27 cellular contexts compared by ENCODE assay signal in genomic region chr11:116046127-116046526, GRCh38.
"Had no signal": no experiment of that assay in that cellular context is flagged by ENCODE, and none has a peak within 500 bp of the region (broad histone marks: within the 10 kb centered on the region; RNA-seq: fewer than 3 reads in every experiment).

No MANE protein-coding gene starts in this region.

- H3K9me3 Mint-ChIP-seq: effector memory CD8-positive, alpha-beta T cell; nephron; stimulated activated effector memory CD8-positive, alpha-beta T cell treated with anti-CD3 and anti-CD28 coated beads, Interleukin-12 subunit alpha, Interleukin-12 subunit beta, amount 100 ng/mL, for 72 hours had no signal

- H3K27ac ChIP-seq: gastrocnemius medialis, pancreas, prostate gland, right atrium auricular region, stomach, thyroid gland, vagina had no signal

- FAIRE-seq: endometrium, kidney, pancreas had no signal

- H3K36me3 ChIP-seq: gastrocnemius medialis, pancreas, prostate gland, right atrium auricular region, stomach, thyroid gland, vagina had no signal

- H3K4me3 Mint-ChIP-seq: effector memory CD8-positive, alpha-beta T cell; naive thymus-derived CD4-positive, alpha-beta T cell; nephron; stimulated activated effector memory CD8-positive, alpha-beta T cell treated with anti-CD3 and anti-CD28 coated beads, Interleukin-12 subunit alpha, Interleukin-12 subunit beta, amount 100 ng/mL, for 72 hours had no signal

- H3K4me3 ChIP-seq: gastrocnemius medialis, pancreas, prostate gland, right atrium auricular region, smooth muscle cell, stomach, thyroid gland, vagina had no signal

- H3K4me2 ChIP-seq: smooth muscle cell had no signal

- ATAC-seq: effector memory CD8-positive, alpha-beta T cell; gastrocnemius medialis; left lobe of liver; naive thymus-derived CD4-positive, alpha-beta T cell; pancreas; sciatic nerve; stimulated activated effector memory CD8-positive, alpha-beta T cell treated with anti-CD3 and anti-CD28 coated beads, Interleukin-12 subunit alpha, Interleukin-12 subunit beta, amount 100 ng/mL, for 72 hours had no signal

- H3K27ac Mint-ChIP-seq: effector memory CD8-positive, alpha-beta T cell; naive thymus-derived CD4-positive, alpha-beta T cell; nephron; stimulated activated effector memory CD8-positive, alpha-beta T cell treated with anti-CD3 and anti-CD28 coated beads, Interleukin-12 subunit alpha, Interleukin-12 subunit beta, amount 100 ng/mL, for 72 hours had no signal

- H3K36me3 Mint-ChIP-seq: naive thymus-derived CD4-positive, alpha-beta T cell; stimulated activated effector memory CD8-positive, alpha-beta T cell treated with anti-CD3 and anti-CD28 coated beads, Interleukin-12 subunit alpha, Interleukin-12 subunit beta, amount 100 ng/mL, for 72 hours had no signal

- H3K9me3 ChIP-seq: gastrocnemius medialis, pancreas, prostate gland, right atrium auricular region, stomach, thyroid gland, vagina had no signal

- H3K4me1 ChIP-seq: gastrocnemius medialis, pancreas, prostate gland, right atrium auricular region, stomach, thyroid gland, vagina had no signal

- H3K27me3 ChIP-seq: pancreas, right atrium auricular region, thyroid gland, vagina had no signal

- H3K4me1 Mint-ChIP-seq: naive thymus-derived CD4-positive, alpha-beta T cell; stimulated activated effector memory CD8-positive, alpha-beta T cell treated with anti-CD3 and anti-CD28 coated beads, Interleukin-12 subunit alpha, Interleukin-12 subunit beta, amount 100 ng/mL, for 72 hours had no signal

- DNase-seq: cortex of kidney; effector memory CD8-positive, alpha-beta T cell; erythroblast; foreskin fibroblast; gastrocnemius medialis; kidney; mesenchymal stem cell; midbrain; naive thymus-derived CD4-positive, alpha-beta T cell; occipital lobe; pancreas; stimulated activated CD4-positive, alpha-beta T cell treated with anti-CD3 and anti-CD28 coated beads, Interleukin-12 subunit alpha, Interleukin-12 subunit beta, amount 100 ng/mL, for 4 hours; stimulated activated CD4-positive, alpha-beta T cell treated with anti-CD3 and anti-CD28 coated beads, Interleukin-1b, Interleukin-23, amount 100 ng/mL, for 48 hours; stimulated activated CD4-positive, alpha-beta T cell treated with anti-CD3 and anti-CD28 coated beads, Interleukin-4, amount 100 ng/mL, for 1 hour; stimulated activated naive CD4-positive, alpha-beta T cell treated with Interleukin-2 at 50 U/mL for 16 hours; stomach; thyroid gland; trophoblast cell had no signal
